ENCODE assay signal across 8 cellular contexts in genomic region chr17:38704645-38705522, GRCh38. TPM values are rescaled to one million over a fixed set of nuclear protein-coding genes. Genes with fewer than 3 reads are reported as not detected.
DNase-seq lines count a peak whose midpoint lies in the region; ATAC-seq and TF ChIP-seq lines count a peak whose summit lies in the region.

Gene MLLT6, plus strand, starts transcription at chr17:38705273. Its CDS starts 360 bp downstream, at chr17:38705633.

- intact Hi-C loops in Panc1 (cut with micrococcal nuclease; ENCODE audit: unreplicated experiment) (no loop called here), mucosa of descending colon (cut with DNase I, micrococcal nuclease) (no loop called here)

- ATAC-seq in Panc1 (peak; percentile 45), mucosa of descending colon (peak; percentile 44), HG03565 (IDR thresholded peaks at IDR 0.05; ENCODE audit: unreplicated experiment) (no peak)

- POLR2A ChIA-PET in Panc1 (lab: Charles Lee): interaction anchor here (0.6 kb wide), 1 partner anchor 158 kb away, joined by 7 read pairs; no protein-coding TSS in a partner anchor

- H3K27me3 ChIP-seq in Panc1 (ENCODE audit: control insufficient read depth, insufficient read depth, low read length): no peaks in the 10 kb centered on the region
- no peaks in the 10 kb centered on the region for H3K27me3 ChIP-seq in esophagus (ENCODE audit: control insufficient read depth in 1 of 2, insufficient read depth in 2 of 2, low read length in 2 of 2)

- CTCF ChIA-PET in Panc1 (lab: Charles Lee): no interaction called here

- TF ChIP-seq CTCF in Panc1 (IDR thresholded peaks at IDR 0.05): no peak
- TF ChIP-seq CTCF in mucosa of descending colon (IDR thresholded peaks at IDR 0.05): no peak

- H3K36me3 ChIP-seq in Panc1 (ENCODE audit: control insufficient read depth, insufficient read depth, low read length) (no peaks in the 10 kb centered on the region; the same call in 1 of the 2 replicates), esophagus (ENCODE audit: control insufficient read depth in 2 of 2, insufficient read depth in 2 of 2, low read length in 1 of 2) (peaks cover 3 to 17% of the 10 kb centered on the region in 2 donors), mucosa of descending colon (ENCODE audit: low read depth) (no peaks in the 10 kb centered on the region)

- H3K27ac ChIP-seq in Panc1 (ENCODE audit: low read length) (peak within 1 kb of the TSS; percentile 90), esophagus (ENCODE audit: low read depth in 2 of 2, low read length in 1 of 2) (peak within 1 kb of the TSS; percentile 97 to 99)

- H3K4me1 ChIP-seq in Panc1 (ENCODE audit: control insufficient read depth, insufficient read depth, low read length) (peaks cover 10% of the 10 kb centered on the region), esophagus (ENCODE audit: control insufficient read depth in 2 of 2, insufficient read depth in 2 of 2, low read length in 1 of 2) (peaks cover 10 to 11% of the 10 kb centered on the region in 2 donors), mucosa of descending colon (ENCODE audit: low read depth) (peaks cover 12% of the 10 kb centered on the region)

- peak within 1 kb of the TSS; percentile 67 to 82 for H3K4me3 ChIP-seq in Panc1 (ENCODE audit: low read depth in 2 of 2, low read length in 2 of 2)
- H3K4me3 ChIP-seq in esophagus (ENCODE audit: low read depth in 1 of 2, low read length in 2 of 2): peak within 1 kb of the TSS; percentile 76 to 92
- H3K4me3 ChIP-seq in mucosa of descending colon: peak within 1 kb of the TSS; percentile 68

- peak; percentile 77 for DNase-seq in COLO829 (ENCODE audit: low spot score)
- DNase-seq in HuH-7.5 (ENCODE audit: low spot score): peak; percentile 74
- DNase-seq in Panc1 (ENCODE audit: low read depth, low spot score): no peak
- DNase-seq in activated T-cell treated with anti-CD3 and anti-CD28 coated beads, Interleukin-2, amount 50 U/mL, for 48 hours: peak; percentile 75 to 78
- DNase-seq in mucosa of descending colon: peak; percentile 83 to 89 (median 87)
- DNase-seq in stimulated activated CD8-positive, alpha-beta memory T cell treated with anti-CD3 and anti-CD28 coated beads, Interleukin-7, amount 100 ng/mL, for 1 hour (ENCODE audit: low read depth in 2 of 2): peak; percentile 52 to 60

- H3K9me3 ChIP-seq in Panc1 (ENCODE audit: control insufficient read depth, insufficient read depth, low read depth, low read length): no peaks in the 10 kb centered on the region
- no peaks in the 10 kb centered on the region for H3K9me3 ChIP-seq in esophagus (ENCODE audit: control insufficient read depth in 2 of 2, insufficient read depth in 1 of 2, low read depth in 1 of 2, low read length in 1 of 2)
- no peaks in the 10 kb centered on the region for H3K9me3 ChIP-seq in mucosa of descending colon

- no TSS peak for BruUV-seq in Panc1 (replicated peaks; lab: Mats Ljungman, UMichigan)

- in situ Hi-C loops in Panc1 (cut with HindIII; ENCODE audit: low pct_unique_long_range_greater_than_20kb, low sequenced_read_pairs): no loop called here

- 0 to 1% methylated on average over 48 to 98 of the region's 98 CpGs for WGBS in esophagus, 2 donors

RNA-seq across cellular contexts. Expression of gene MLLT6, which starts in this region (rescaled TPM):
- 50.6 TPM for total RNA-seq in Panc1 (2021; ENCODE audit: unreplicated experiment)
- 38.4 TPM for polyA plus RNA-seq in Panc1 (2012; ENCODE audit: insufficient read length)
- polyA plus RNA-seq in esophagus: 10 to 100 TPM; 20.9 to 66.1 TPM
- total RNA-seq in mucosa of descending colon: 100 to 1,000 TPM in 2 of 3 donors, 10 to 100 TPM in 1; 90.1 to 164 (median 112) TPM
